In genomic region chr9:72396247-72397091, GRCh38 we compare ENCODE assay signal across 9 cellular contexts. TPM values are rescaled to one million over a fixed set of nuclear protein-coding genes. Genes with fewer than 3 reads are reported as not detected.
DNase-seq lines count a peak whose midpoint lies in the region; ATAC-seq and TF ChIP-seq lines count a peak whose summit lies in the region.
"Had no signal": no experiment of that assay in that cellular context is flagged by ENCODE, and none has a peak within 500 bp of the region (broad histone marks: within the 10 kb centered on the region; RNA-seq: fewer than 3 reads in every experiment).

No MANE protein-coding gene starts in this region.

- no peak for TF ChIP-seq EP300 in suprapubic skin (IDR thresholded peaks at IDR 0.05)

- CTCF ChIA-PET in PC-3 (lab: Charles Lee) = interaction anchor here (0.6 kb wide), 1 partner anchor 31 kb away, joined by 8 read pairs; the partner anchor contains the start of gene ZFAND5

- no peaks in the 10 kb centered on the region for H4K20me1 ChIP-seq in PC-3 (ENCODE audit: low read length)

- intact Hi-C loops in PC-3 (cut with micrococcal nuclease) (no loop called here), posterior cingulate gyrus (cut with DNase I) (no loop called here)

- POLR2A ChIA-PET in PC-3 (lab: Charles Lee; ENCODE audit: unreplicated experiment) = no interaction called here

- no peak for TF ChIP-seq CTCF in PC-3 (conservative IDR thresholded peaks at IDR 0.05; ENCODE audit: low read depth, low read length)
- TF ChIP-seq CTCF in foreskin fibroblast (IDR thresholded peaks at IDR 0.05; ENCODE audit: low read depth, low read length) = no peak
- TF ChIP-seq CTCF in suprapubic skin (IDR thresholded peaks at IDR 0.05) = no peak

- H3K4me1 ChIP-seq in PC-3 (ENCODE audit: insufficient read depth, low read length) = peaks cover 10% of the 10 kb centered on the region
- H3K4me1 ChIP-seq in suprapubic skin = peaks cover 10% of the 10 kb centered on the region

- H3K27me3 ChIP-seq in PC-3 (ENCODE audit: low read length) = no peaks in the 10 kb centered on the region
- no peaks in the 10 kb centered on the region for H3K27me3 ChIP-seq in suprapubic skin
- H3K27me3 ChIP-seq: cardiac muscle cell had no signal

- no peak for TF ChIP-seq POLR2A in suprapubic skin (IDR thresholded peaks at IDR 0.05)

- H3K79me2 ChIP-seq in PC-3 (ENCODE audit: low read length) = no peaks in the 10 kb centered on the region

- peak; percentile 95 for ATAC-seq in PC-3

- H2AFZ ChIP-seq in PC-3 (ENCODE audit: low read length) = no peak overlapping the region

- no peaks in the 10 kb centered on the region for H3F3A ChIP-seq in PC-3 (ENCODE audit: low read length, unreplicated experiment)

- H3K9me3 ChIP-seq in PC-3 (ENCODE audit: low read length) = no peaks in the 10 kb centered on the region
- no peaks in the 10 kb centered on the region for H3K9me3 ChIP-seq in suprapubic skin

- no peak overlapping the region for H3K4me3 ChIP-seq in PC-3 (ENCODE audit: low read length)
- no peak overlapping the region for H3K4me3 ChIP-seq in foreskin fibroblast (ENCODE audit: low read depth in 1 of 2, low read length in 2 of 2)
- H3K4me3 ChIP-seq in suprapubic skin = no peak overlapping the region
- H3K4me3 ChIP-seq: cardiac muscle cell had no signal

- H3K9ac ChIP-seq in PC-3 (ENCODE audit: low read length) = no peak overlapping the region

- H3K27ac ChIP-seq in PC-3 (ENCODE audit: low read length) (no peak overlapping the region), suprapubic skin (peak overlapping the region; percentile 14)
- H3K27ac ChIP-seq: cardiac muscle cell had no signal

- H3K36me3 ChIP-seq in PC-3 (ENCODE audit: low read depth, low read length) (no peaks in the 10 kb centered on the region), suprapubic skin (no peaks in the 10 kb centered on the region)
- H3K36me3 ChIP-seq: cardiac muscle cell had no signal

- WGBS in suprapubic skin = 39% methylated on average over 7 of the region's 7 CpGs

- DNase-seq in NCI-H1417 (lab: John Stamatoyannopoulos, UW) = peak; percentile 8 to 68 (median 27)
- no peak for DNase-seq in NCI-H1417 treated with DMSO at 0.1 percent for 48 hours (lab: John Stamatoyannopoulos, UW)
- DNase-seq in PC-3 = peak; percentile 59
- peak; percentile 71 to 76 for DNase-seq in foreskin fibroblast
- DNase-seq in suprapubic skin (ENCODE audit: low spot score in 2 of 2) = no peak
- no peak for DNase-seq in NCI-H1092 treated with DMSO at 0.1 percent for 48 hours (lab: John Stamatoyannopoulos, UW)
- no peak for DNase-seq in SHP77 (lab: John Stamatoyannopoulos, UW)
- no peak for DNase-seq in posterior cingulate gyrus

- no peaks in the 10 kb centered on the region for H3K9me2 ChIP-seq in PC-3 (replicated peaks; ENCODE audit: low read length)

- peak overlapping the region; percentile 59; the same call in 1 of the 2 replicates for H3K4me2 ChIP-seq in PC-3 (ENCODE audit: low read length)

- no TSS peak for BruUV-seq in PC-3 (replicated peaks; lab: Mats Ljungman, UMichigan)

RNA-seq across cellular contexts. Expression of gene ZFAND5, which starts 31.5 kb away (rescaled TPM):
- total RNA-seq in PC-3 (2014; rRNA removed) = 84.1 and 88.8 TPM in 2 replicates
- 100 to 1,000 TPM; 105 to 281 (median 137) TPM for total RNA-seq in suprapubic skin

Comparison
In these comparisons a context has a peak if more than half of its experiments do, and no peak if none do; other contexts are left out.
1. DNase-seq: peak in NCI-H1417 (3 of 3), PC-3 (single experiment) and foreskin fibroblast (2 of 2); none in NCI-H1417 treated with DMSO at 0.1 percent for 48 hours (single experiment), suprapubic skin (0 of 2), NCI-H1092 treated with DMSO at 0.1 percent for 48 hours (single experiment), SHP77 (0 of 2) and posterior cingulate gyrus (0 of 10).